ENCODE assay signal across 9 cellular contexts in the genomic region with DNA sequence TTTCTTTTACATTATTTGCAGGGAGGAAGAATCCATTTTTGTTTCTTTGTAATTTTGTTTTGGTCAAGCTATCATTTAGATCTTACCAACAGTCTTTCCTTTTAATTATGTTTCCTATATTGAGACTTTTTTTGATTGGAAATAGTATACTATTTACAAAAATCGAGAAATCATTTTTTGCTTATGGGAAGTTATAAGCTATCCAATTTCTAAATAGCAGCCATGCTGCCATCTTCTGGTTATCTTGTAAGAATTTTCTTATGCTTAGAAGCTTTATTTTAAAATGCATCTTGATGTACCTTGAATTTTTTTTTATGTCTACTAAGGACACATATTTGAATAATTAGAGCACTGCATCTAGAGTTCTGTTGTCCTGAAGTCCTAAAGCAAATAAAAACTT.
DNase-seq lines count a peak whose midpoint lies in the region; ATAC-seq and TF ChIP-seq lines count a peak whose summit lies in the region.
"Had no signal": no experiment of that assay in that cellular context is flagged by ENCODE, and none has a peak within 500 bp of the region (broad histone marks: within the 10 kb centered on the region; RNA-seq: fewer than 3 reads in every experiment).

No MANE protein-coding gene starts in this region.

- peak in 2 of 3 experiments; percentile 8 to 29 for TF ChIP-seq CTCF in ascending aorta (IDR thresholded peaks at IDR 0.05)
- TF ChIP-seq CTCF in spleen (IDR thresholded peaks at IDR 0.05 in 8 of 11, conservative IDR thresholded peaks at IDR 0.05 in 3 of 11) = no peak

- no peak for TF ChIP-seq POLR2A in spleen (IDR thresholded peaks at IDR 0.05)

- H3K27ac ChIP-seq in ascending aorta (no peak overlapping the region), spleen (no peak overlapping the region)

- intact Hi-C loops in ascending aorta (cut with DNase I) = loop anchor here (10.0 kb wide), 1 partner anchor 153 kb away; no protein-coding TSS in a partner anchor
- intact Hi-C loops in spleen (cut with DNase I; ENCODE audit: low total_unique reads) = loop anchor here (5.0 kb wide), 1 partner anchor 184 kb away; no protein-coding TSS in a partner anchor

- no peaks in the 10 kb centered on the region for H3K27me3 ChIP-seq in ascending aorta
- H3K27me3 ChIP-seq in spleen (replicated peaks in 1 of 7) = no peaks in the 10 kb centered on the region

- no peak overlapping the region for H3K4me3 ChIP-seq in ascending aorta
- H3K4me3 ChIP-seq in spleen = no peak overlapping the region

- ATAC-seq in GM19452 (IDR thresholded peaks at IDR 0.05; ENCODE audit: unreplicated experiment) = no peak

- H3K4me1 ChIP-seq in ascending aorta = no peaks in the 10 kb centered on the region
- H3K4me1 ChIP-seq in spleen = no peaks in the 10 kb centered on the region

- DNase-seq in ELR (ENCODE audit: low read depth) (peak; percentile 0), NCI-H1105 (lab: John Stamatoyannopoulos, UW) (peak; percentile 47), ascending aorta (ENCODE audit: low spot score in 2 of 2) (no peak), kidney tubule cell (ENCODE audit: low spot score) (peak; percentile 28), foreskin melanocyte (no peak), cerebellar nuclear complex (lab: John Stamatoyannopoulos, UW) (no peak), spleen (no peak)
- DNase-seq: activated gamma-delta T cell had no signal

- H3K9me3 ChIP-seq in ascending aorta (no peaks in the 10 kb centered on the region), spleen (no peaks in the 10 kb centered on the region)

- WGBS in spleen, 5 donors = 25 to 36% (median 31%) methylated on average over 1 of the region's 1 CpG

- H3K36me3 ChIP-seq in ascending aorta (no peaks in the 10 kb centered on the region), spleen (no peaks in the 10 kb centered on the region)

Comparison
In these comparisons a context has a peak if more than half of its experiments do, and no peak if none do; other contexts are left out.
1. DNase-seq: peak in ELR (single experiment), NCI-H1105 (single experiment) and kidney tubule cell (single experiment); none in ascending aorta (0 of 2), foreskin melanocyte (single experiment), cerebellar nuclear complex (0 of 2) and spleen (single experiment).
2. CTCF ChIP-seq: peak in ascending aorta (2 of 3); none in spleen (0 of 11).